In the genomic region with DNA sequence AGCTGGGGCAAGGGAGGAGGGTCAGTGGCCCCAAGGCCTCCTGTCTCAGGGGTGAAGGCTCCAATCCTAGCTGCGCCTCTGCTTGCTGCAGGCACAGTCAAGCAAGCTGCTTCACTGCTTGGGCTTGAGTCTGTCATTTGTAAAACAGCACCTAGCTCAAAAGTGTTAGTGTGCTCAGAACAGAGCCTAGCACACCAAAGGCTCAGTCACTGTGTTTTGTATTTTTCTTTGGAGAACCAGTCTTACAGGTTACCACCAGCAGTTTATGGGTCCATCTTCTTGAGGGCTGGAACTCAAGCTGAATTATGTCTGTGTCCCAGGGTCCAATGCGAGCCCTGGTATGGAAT, we compare ENCODE assay signal across 1 cellular context.
TF ChIP-seq lines count a peak whose summit lies in the region.

No MANE protein-coding gene starts in this region.

TF ChIP-seq in H1, 55 proteins besides CTCF, POLR2A, EP300 and RAD21:
- TF ChIP-seq RBBP5 (IDR thresholded peaks at IDR 0.05; ENCODE audit: borderline replicate concordance, low read depth, low read length) = no peak
- no peak for TF ChIP-seq KDM1A (IDR thresholded peaks at IDR 0.05; ENCODE audit: borderline replicate concordance, low read length)
- no peak for TF ChIP-seq CBX5 (IDR thresholded peaks at IDR 0.05; ENCODE audit: low read depth, low read length)
- TF ChIP-seq RFX5 (IDR thresholded peaks at IDR 0.05; ENCODE audit: borderline replicate concordance, low read depth, low read length) = no peak
- no peak for TF ChIP-seq KDM5A (IDR thresholded peaks at IDR 0.05; ENCODE audit: low read length)
- TF ChIP-seq TAF1 (IDR thresholded peaks at IDR 0.05; ENCODE audit: low read depth, low read length) = no peak
- no peak for TF ChIP-seq GTF2F1 (IDR thresholded peaks at IDR 0.05; ENCODE audit: borderline replicate concordance, low read depth, low read length)
- TF ChIP-seq, protein P1, sequence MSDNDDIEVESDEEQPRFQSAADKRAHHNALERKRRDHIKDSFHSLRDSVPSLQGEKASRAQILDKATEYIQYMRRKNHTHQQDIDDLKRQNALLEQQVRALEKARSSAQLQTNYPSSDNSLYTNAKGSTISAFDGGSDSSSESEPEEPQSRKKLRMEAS (IDR thresholded peaks at IDR 0.05) = no peak
- no peak for TF ChIP-seq PHF8 (conservative IDR thresholded peaks at IDR 0.05; ENCODE audit: low read depth, low read length)
- no peak for TF ChIP-seq SP1 (IDR thresholded peaks at IDR 0.05; ENCODE audit: low read depth, low read length)
- no peak for TF ChIP-seq SP2 (IDR thresholded peaks at IDR 0.05; ENCODE audit: low read length)
- TF ChIP-seq JUN (IDR thresholded peaks at IDR 0.05; ENCODE audit: low read depth, low read length) = no peak
- TF ChIP-seq SIRT6 (IDR thresholded peaks at IDR 0.05; ENCODE audit: low read length) = no peak
- no peak for TF ChIP-seq CEBPB (IDR thresholded peaks at IDR 0.05; ENCODE audit: low read depth, low read length)
- no peak for TF ChIP-seq CREB1 (IDR thresholded peaks at IDR 0.05)
TF ChIP-seq in H1: peak in this region for 0.
